In genomic region chr17:30117548-30118155, GRCh38 we compare ENCODE assay signal across 1 cellular context.
TF ChIP-seq lines count a peak whose summit lies in the region.

No MANE protein-coding gene starts in this region.

TF ChIP-seq in GM12878, 131 proteins besides CTCF, POLR2A, EP300 and RAD21 (continued from another document):
- no peak for TF ChIP-seq ZNF687 (IDR thresholded peaks at IDR 0.05)
- TF ChIP-seq MYC (IDR thresholded peaks at IDR 0.05; ENCODE audit: insufficient read depth, insufficient read length, insufficient replicate concordance, low read length, severe bottlenecking): no peak
- no peak for TF ChIP-seq IRF5 (IDR thresholded peaks at IDR 0.05; ENCODE audit: borderline replicate concordance)
- TF ChIP-seq STAT3 (IDR thresholded peaks at IDR 0.05; ENCODE audit: low read depth, low read length): no peak
- no peak for TF ChIP-seq MLLT1 (IDR thresholded peaks at IDR 0.05)
- no peak for TF ChIP-seq LARP7 (IDR thresholded peaks at IDR 0.05)
- no peak for TF ChIP-seq RUNX3 (IDR thresholded peaks at IDR 0.05; ENCODE audit: low read length)
- TF ChIP-seq SMC3 (IDR thresholded peaks at IDR 0.05; ENCODE audit: borderline replicate concordance, low read length): no peak
- TF ChIP-seq TBL1XR1 (IDR thresholded peaks at IDR 0.05; ENCODE audit: low read depth, low read length): no peak
- no peak for TF ChIP-seq EED (IDR thresholded peaks at IDR 0.05; ENCODE audit: low read depth)
- 0 out of 2 replicates have a peak, but pooled peaks have one; percentile 11 for TF ChIP-seq ZBTB40 (IDR thresholded peaks at IDR 0.05; ENCODE audit: borderline replicate concordance)
- TF ChIP-seq USF2 (IDR thresholded peaks at IDR 0.05; ENCODE audit: borderline replicate concordance, low read depth, low read length): no peak
- no peak for TF ChIP-seq MTA2 (IDR thresholded peaks at IDR 0.05; ENCODE audit: low read depth)
- TF ChIP-seq CREM (IDR thresholded peaks at IDR 0.05; ENCODE audit: low read depth): 0 out of 2 replicates have a peak, but pooled peaks have one; percentile 15
- no peak for TF ChIP-seq PBX3 (IDR thresholded peaks at IDR 0.05; ENCODE audit: insufficient replicate concordance, low read depth, low read length)
- no peak for TF ChIP-seq BCL3 (IDR thresholded peaks at IDR 0.05; ENCODE audit: borderline replicate concordance, insufficient read depth, low read depth, low read length, poor library complexity, severe bottlenecking)
- TF ChIP-seq MAX (IDR thresholded peaks at IDR 0.05; ENCODE audit: low read depth, low read length): no peak
- no peak for TF ChIP-seq PRDM15 (CRISPR knock-in tag; IDR thresholded peaks at IDR 0.05)
- 0 out of 2 replicates have a peak, but pooled peaks have one; percentile 9 for TF ChIP-seq TCF7 (IDR thresholded peaks at IDR 0.05; ENCODE audit: borderline replicate concordance)
- 0 out of 2 replicates have a peak, but pooled peaks have one; percentile 20 for TF ChIP-seq ZNF384 (IDR thresholded peaks at IDR 0.05; ENCODE audit: borderline replicate concordance, low read depth, low read length)
- TF ChIP-seq ZNF622 (IDR thresholded peaks at IDR 0.05): no peak
- TF ChIP-seq NR2F1 (conservative IDR thresholded peaks at IDR 0.05): no peak
- TF ChIP-seq ZNF592 (IDR thresholded peaks at IDR 0.05): no peak
- TF ChIP-seq YBX1 (IDR thresholded peaks at IDR 0.05): no peak
- TF ChIP-seq NRF1 (conservative IDR thresholded peaks at IDR 0.05; ENCODE audit: low read depth, low read length): no peak
- TF ChIP-seq IRF4 (IDR thresholded peaks at IDR 0.05; ENCODE audit: low read depth, low read length): no peak
- TF ChIP-seq ZNF274 (IDR thresholded peaks at IDR 0.05; ENCODE audit: insufficient read depth, insufficient read length): no peak
